In the genomic region with DNA sequence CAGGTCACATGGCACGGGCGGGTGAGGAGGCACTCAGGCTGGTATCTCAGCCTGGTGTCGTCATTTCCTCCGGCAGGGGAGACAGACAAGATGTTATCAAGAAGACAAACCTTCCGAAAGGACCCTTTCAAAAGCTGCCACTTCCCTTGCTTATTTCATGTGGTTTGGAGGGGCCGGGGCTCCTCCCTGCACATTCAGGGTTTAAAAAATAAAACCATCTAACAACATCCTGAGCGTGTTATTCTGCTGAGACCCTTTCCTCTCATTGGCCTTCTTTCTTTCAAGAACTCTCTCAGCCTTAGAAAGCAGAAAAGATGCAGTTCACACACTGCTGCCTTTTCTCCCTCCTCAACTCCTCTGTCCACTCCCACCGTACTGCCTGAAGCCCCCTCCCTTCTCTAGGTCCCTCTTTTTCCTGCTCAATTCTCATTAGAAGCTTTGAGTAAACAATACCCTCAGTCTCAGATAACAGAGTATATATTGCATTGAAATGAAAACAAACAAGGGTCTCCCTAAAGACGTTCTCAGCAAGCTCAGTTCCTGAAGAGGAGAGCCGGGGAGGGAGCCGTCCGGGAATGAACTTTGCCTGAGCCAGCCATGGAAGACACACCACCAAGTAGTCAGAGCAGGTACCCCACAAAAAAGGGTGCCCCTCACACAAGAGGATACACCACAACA, we compare ENCODE assay signal across 8 cellular contexts. TPM values are rescaled to one million over a fixed set of nuclear protein-coding genes. Genes with fewer than 3 reads are reported as not detected.
DNase-seq lines count a peak whose midpoint lies in the region; ATAC-seq, FAIRE-seq and TF ChIP-seq lines count a peak whose summit lies in the region.

No MANE protein-coding gene starts in this region.

- H3K9me3 ChIP-seq in A549 = no peaks in the 10 kb centered on the region
- H3K9me3 ChIP-seq in Peyer's patch = no peaks in the 10 kb centered on the region
- H3K9me3 ChIP-seq in liver (ENCODE audit: control insufficient read depth in 4 of 4, low read length in 3 of 4) = no peaks in the 10 kb centered on the region

- peaks cover 96% of the 10 kb centered on the region for H3K4me1 ChIP-seq in A549
- H3K4me1 ChIP-seq in Peyer's patch = peaks cover 17 to 94% (median 45%) of the 10 kb centered on the region in 4 donors
- H3K4me1 ChIP-seq in liver (ENCODE audit: control insufficient read depth in 4 of 4, insufficient read depth in 4 of 4, low read length in 3 of 4) = peaks cover 30 to 83% (median 73%) of the 10 kb centered on the region in 4 donors

- ATAC-seq in A549 = no peak
- ATAC-seq in GM21360 (IDR thresholded peaks at IDR 0.05; ENCODE audit: unreplicated experiment) = peak; percentile 56

- TF ChIP-seq RAD21 in A549 (conservative IDR thresholded peaks at IDR 0.05 in 1 of 2, IDR thresholded peaks at IDR 0.05 in 1 of 2) = no peak
- TF ChIP-seq RAD21 in liver (IDR thresholded peaks at IDR 0.05) = no peak

- CTCF ChIA-PET in A549 (lab: Yijun Ruan, JAX) = interaction anchor here (0.9 to 1.2 kb wide), 2 partner anchors 12 to 101 kb away, joined by 4 read pairs; no protein-coding TSS in a partner anchor

- POLR2A ChIA-PET in A549 (lab: Yijun Ruan, JAX) = interaction anchor here (1.2 kb wide), 1 partner anchor 56 kb away, joined by 6 read pairs; no protein-coding TSS in a partner anchor

- peak overlapping the region; percentile 97 for H3K4me2 ChIP-seq in A549

- TF ChIP-seq POLR2A in A549 (IDR thresholded peaks at IDR 0.05; ENCODE audit: low read length) (no peak), Peyer's patch (IDR thresholded peaks at IDR 0.05) (no peak)

- H3K27ac ChIP-seq in A549 = peak overlapping the region; percentile 92 to 99
- peak overlapping the region; percentile 62 to 83 (median 72) for H3K27ac ChIP-seq in Peyer's patch
- peak overlapping the region; percentile 35 to 42 for H3K27ac ChIP-seq in liver (ENCODE audit: low read depth in 1 of 2, low read length in 2 of 2)

- FAIRE-seq in A549 (lab: Jason Lieb, UNC) = no peak

- WGBS in A549 (ENCODE audit: missing lambda C conversion rate) = 18% methylated on average over 12 of the region's 12 CpGs
- 63% methylated on average over 12 of the region's 12 CpGs for WGBS in liver

- no peak for DNase-seq in A549 (ENCODE audit: low read depth in 1 of 2, low spot score in 1 of 2)
- peak in 2 of 3 donors; percentile 90 to 91 for DNase-seq in Peyer's patch
- peak; percentile 91 for DNase-seq in activated effector memory CD4-positive, alpha-beta T cell treated with anti-CD3 and anti-CD28 coated beads, Interleukin-2, amount 50 U/mL, for 16 hours
- DNase-seq in stimulated activated CD8-positive, alpha-beta memory T cell treated with anti-CD3 and anti-CD28 coated beads, Interleukin-7, amount 100 ng/mL, for 24 hours (ENCODE audit: low read depth) = peak; percentile 54
- no peak for DNase-seq in NCI-H1417 treated with DMSO at 0.1 percent for 48 hours (lab: John Stamatoyannopoulos, UW)
- DNase-seq in retina = no peak

- H3K27me3 ChIP-seq in Peyer's patch = no peaks in the 10 kb centered on the region
- H3K27me3 ChIP-seq in liver (ENCODE audit: control insufficient read depth in 4 of 4, insufficient read depth in 4 of 4, low read length in 3 of 4) = no peaks in the 10 kb centered on the region

- H3K36me3 ChIP-seq in Peyer's patch = peaks cover 0 to 26% (median 0%) of the 10 kb centered on the region in 3 donors
- H3K36me3 ChIP-seq in liver (ENCODE audit: control insufficient read depth in 4 of 4, insufficient read depth in 3 of 4, low read depth in 1 of 4, low read length in 3 of 4) = peaks cover 0 to 2% (median 1%) of the 10 kb centered on the region in 4 donors

- peak overlapping the region; percentile 80 for H3K4me3 ChIP-seq in A549
- H3K4me3 ChIP-seq in Peyer's patch = peak overlapping the region in 3 of 4 donors; percentile 15 to 18 (median 16)
- no peak overlapping the region for H3K4me3 ChIP-seq in liver (ENCODE audit: low read depth in 1 of 3, low read length in 3 of 3)

- TF ChIP-seq CTCF in A549 (IDR thresholded peaks at IDR 0.05) (no peak), Peyer's patch (IDR thresholded peaks at IDR 0.05) (no peak), liver (IDR thresholded peaks at IDR 0.05; ENCODE audit: low read depth, low read length, missing input control) (no peak)

- no peak for TF ChIP-seq EP300 in A549 (IDR thresholded peaks at IDR 0.05)

- H3K9ac ChIP-seq in liver (ENCODE audit: low read depth in 1 of 2, low read length in 2 of 2) = peak overlapping the region in 1 of 2 donors; percentile 36

TF ChIP-seq in A549, 52 proteins besides CTCF, POLR2A, EP300 and RAD21 (continues in another document):
- peak; percentile 57; the same call in 1 of the 2 replicates for TF ChIP-seq GATA3 (IDR thresholded peaks at IDR 0.05; ENCODE audit: borderline replicate concordance)
- TF ChIP-seq, protein P1, sequence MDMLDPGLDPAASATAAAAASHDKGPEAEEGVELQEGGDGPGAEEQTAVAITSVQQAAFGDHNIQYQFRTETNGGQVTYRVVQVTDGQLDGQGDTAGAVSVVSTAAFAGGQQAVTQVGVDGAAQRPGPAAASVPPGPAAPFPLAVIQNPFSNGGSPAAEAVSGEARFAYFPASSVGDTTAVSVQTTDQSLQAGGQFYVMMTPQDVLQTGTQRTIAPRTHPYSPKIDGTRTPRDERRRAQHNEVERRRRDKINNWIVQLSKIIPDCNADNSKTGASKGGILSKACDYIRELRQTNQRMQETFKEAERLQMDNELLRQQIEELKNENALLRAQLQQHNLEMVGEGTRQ (IDR thresholded peaks at IDR 0.05) = 0 out of 2 replicates have a peak, but pooled peaks have one; percentile 17

TF ChIP-seq in liver, 16 proteins besides CTCF, POLR2A, EP300 and RAD21:
- TF ChIP-seq NR2F2 (IDR thresholded peaks at IDR 0.05) (peak; percentile 10), TAF1 (conservative IDR thresholded peaks at IDR 0.05) (no peak)

RNA-seq across cellular contexts. Expression of gene SMAD7, which starts 9.8 kb away (rescaled TPM):
- polyA plus RNA-seq in A549 (2011; rRNA removed) (18.9 and 19.9 TPM in 2 replicates), A549 (2017; fragmentation: RNase III; extraction: RNeasy Plus Mini Kit Qiagen cat#74134 plus additional on column Dnase treatment) (26.9 to 29.1 TPM (median 29.0 TPM) in 3 replicates), liver (10 to 100 TPM in 1 of 2 donors, 1 to 10 TPM in 1; 3.2 to 10.7 TPM)
- 38.2 and 48.5 TPM in 2 replicates for polyA plus RNA-seq in A549 (2012; cell fraction: cytosol; rRNA removed)
- polyA plus RNA-seq in A549 (2012; cell fraction: nucleus; rRNA removed) = 76.0 and 84.4 TPM in 2 replicates
- 51.4 and 52.2 TPM in 2 replicates for polyA minus RNA-seq in A549 (2011; rRNA and poly(A)+ RNA removed)
- total RNA-seq in Peyer's patch (100 to 1,000 TPM in 1 of 4 donors, 10 to 100 TPM in 3; 42.9 to 100 (median 68.7) TPM), liver (10 to 100 TPM in 1 of 2 donors, 1 to 10 TPM in 1; 9.4 to 11.8 TPM)

Comparison
In these comparisons a context has a peak if more than half of its experiments do, and no peak if none do; other contexts are left out.
1. DNase-seq: peak in Peyer's patch (2 of 3), activated effector memory CD4-positive, alpha-beta T cell treated with anti-CD3 and anti-CD28 coated beads, Interleukin-2, amount 50 U/mL, for 16 hours (single experiment) and stimulated activated CD8-positive, alpha-beta memory T cell treated with anti-CD3 and anti-CD28 coated beads, Interleukin-7, amount 100 ng/mL, for 24 hours (single experiment); none in A549 (0 of 2), NCI-H1417 treated with DMSO at 0.1 percent for 48 hours (single experiment) and retina (single experiment).
2. H3K27ac ChIP-seq: peak in every context shown above with its lines; median percentile 96 in A549; 72 in Peyer's patch; 38 in liver.
3. H3K4me3 ChIP-seq: peak in A549 (single experiment) and Peyer's patch (3 of 4); none in liver (0 of 3).